ENCODE assay signal across 17 cellular contexts in genomic region chr9:76686756-76687155, GRCh38.
DNase-seq lines count a peak whose midpoint lies in the region; ATAC-seq, FAIRE-seq and TF ChIP-seq lines count a peak whose summit lies in the region.
"Had no signal": no experiment of that assay in that cellular context is flagged by ENCODE, and none has a peak within 500 bp of the region (broad histone marks: within the 10 kb centered on the region; RNA-seq: fewer than 3 reads in every experiment).

No MANE protein-coding gene starts in this region.

- no peak overlapping the region for H4K8ac ChIP-seq in H1 (ENCODE audit: extremely low read depth, insufficient read depth, low read length)

- H3K4me1 Mint-ChIP-seq in WTC11: peaks cover 15% of the 10 kb centered on the region
- H3K4me1 Mint-ChIP-seq in T-helper 2 cell treated with Interferon-gamma antibody and Interleukin-4, amounts not matched to agents 5 μg/mL and 100 μg/mL, for 36 hours (ENCODE audit: low read depth): peaks cover 6% of the 10 kb centered on the region

- H3K14ac ChIP-seq in H1 (ENCODE audit: insufficient read length): no peak overlapping the region

- H3K36me3 ChIP-seq in GM23248 (ENCODE audit: low read depth): no peaks in the 10 kb centered on the region
- H3K36me3 ChIP-seq in H1 (ENCODE audit: control insufficient read depth in 2 of 4, insufficient read depth in 4 of 4, low read length in 3 of 4): no peaks in the 10 kb centered on the region
- no peaks in the 10 kb centered on the region for H3K36me3 ChIP-seq in thoracic aorta
- H3K36me3 ChIP-seq: BLaER1 had no signal

- H3K9ac ChIP-seq in GM23248: no peak overlapping the region
- H3K9ac ChIP-seq in H1 (replicated peaks in 1 of 4; ENCODE audit: extremely low read depth in 1 of 4, low read depth in 3 of 4, low read length in 3 of 4): no peak overlapping the region
- H3K9ac ChIP-seq: BLaER1 had no signal

- TF ChIP-seq POLR2A in H1 (IDR thresholded peaks at IDR 0.05; ENCODE audit: control extremely low read depth in 1 of 2, low read depth in 2 of 2, low read length in 2 of 2): no peak

- H3F3A ChIP-seq in GM23248 (ENCODE audit: insufficient read depth): peaks cover 30% of the 10 kb centered on the region

- CTCF ChIA-PET in WTC11 (lab: Charles Lee): no interaction called here
- CTCF ChIA-PET in H1 (lab: Charles Lee; ENCODE audit: partially characterized antibody): interaction anchor here (1.0 to 2.3 kb wide), 2 partner anchors 17 to 26 kb away, joined by 4 to 5 read pairs; no protein-coding TSS in a partner anchor

- H3K9me3 Mint-ChIP-seq in WTC11: peaks cover 5% of the 10 kb centered on the region
- H3K9me3 Mint-ChIP-seq in T-helper 2 cell treated with Interferon-gamma antibody and Interleukin-4, amounts not matched to agents 5 μg/mL and 100 μg/mL, for 36 hours: no peaks in the 10 kb centered on the region
- H3K9me3 Mint-ChIP-seq: CD8-positive, alpha-beta memory T cell; IgD-negative memory B cell had no signal

- no peak overlapping the region for H3K4ac ChIP-seq in H1 (replicated peaks; ENCODE audit: insufficient read length, low read depth, low read length)

- H2AFZ ChIP-seq in GM23248 (no peak overlapping the region), H1 (ENCODE audit: low read length) (no peak overlapping the region)

- H3K56ac ChIP-seq in H1 (replicated peaks; ENCODE audit: insufficient read length, low read depth, low read length): no peak overlapping the region

- no peak overlapping the region for H4K91ac ChIP-seq in H1 (replicated peaks; ENCODE audit: insufficient read length, low read length)

- no peaks in the 10 kb centered on the region for H4K20me1 ChIP-seq in GM23248 (ENCODE audit: insufficient read depth)
- H4K20me1 ChIP-seq in H1 (replicated peaks in 1 of 2; ENCODE audit: control insufficient read depth in 1 of 2, insufficient read depth in 2 of 2, low read length in 2 of 2): no peaks in the 10 kb centered on the region
- H4K20me1 ChIP-seq: BLaER1 had no signal

- H3K27ac ChIP-seq in GM23248: 0 out of 2 replicates have a peak overlapping the region, but pooled peaks have one; percentile 92
- no peak overlapping the region for H3K27ac ChIP-seq in H1 (ENCODE audit: low read depth, low read length)
- peak overlapping the region; percentile 62 to 76 for H3K27ac ChIP-seq in thoracic aorta
- H3K27ac ChIP-seq: A549, BLaER1 had no signal

- TF ChIP-seq EP300 in H1 (IDR thresholded peaks at IDR 0.05; ENCODE audit: borderline replicate concordance in 1 of 2, low read depth in 2 of 2, low read length in 2 of 2): no peak

- H3K9me3 ChIP-seq in GM23248 (ENCODE audit: low read depth) (no peaks in the 10 kb centered on the region), H1 (ENCODE audit: insufficient read depth in 2 of 2, low read depth in 1 of 2, low read length in 1 of 2) (no peaks in the 10 kb centered on the region), thoracic aorta (no peaks in the 10 kb centered on the region)
- H3K9me3 ChIP-seq: A549, BLaER1, Caco-2 had no signal

- no peak overlapping the region for H2AK5ac ChIP-seq in H1 (ENCODE audit: low read depth, low read length)

- ATAC-seq in WTC11 (no peak), thoracic aorta (ENCODE audit: insufficient number of reproducible peaks, low FRiP score, low read depth) (no peak)
- ATAC-seq: A549 had no signal

- no peaks in the 10 kb centered on the region for H3K23me2 ChIP-seq in H1 (ENCODE audit: low read depth, low read length)

- H3K79me1 ChIP-seq in H1 (ENCODE audit: low read depth, low read length): no peaks in the 10 kb centered on the region

- POLR2A ChIA-PET in WTC11 (lab: Charles Lee) (no interaction called here), H1 (lab: Charles Lee; ENCODE audit: partially characterized antibody) (interaction anchor here (1.1 kb wide), 1 partner anchor 10 kb away, joined by 3 read pairs; no protein-coding TSS in a partner anchor)

- no peaks in the 10 kb centered on the region for H3K9me2 ChIP-seq in GM23248 (ENCODE audit: insufficient read depth)

- no peak overlapping the region for H3K18ac ChIP-seq in H1 (ENCODE audit: extremely low read depth, low read length)

- H3K4me3 ChIP-seq in GM23248 (no peak overlapping the region), H1 (ENCODE audit: extremely low read depth in 1 of 4, insufficient read depth in 2 of 4, low read depth in 3 of 4, low read length in 4 of 4) (no peak overlapping the region), thoracic aorta (no peak overlapping the region)
- H3K4me3 ChIP-seq: A549, BLaER1 had no signal

- H3K27ac Mint-ChIP-seq in WTC11: no peak overlapping the region
- H3K27ac Mint-ChIP-seq in T-helper 2 cell treated with Interferon-gamma antibody and Interleukin-4, amounts not matched to agents 5 μg/mL and 100 μg/mL, for 36 hours: no peak overlapping the region
- H3K27ac Mint-ChIP-seq: CD8-positive, alpha-beta memory T cell; IgD-negative memory B cell had no signal

- TF ChIP-seq CTCF in WTC11 (IDR thresholded peaks at IDR 0.05) (no peak), H1 (IDR thresholded peaks at IDR 0.05; ENCODE audit: control extremely low read depth in 1 of 3, insufficient read depth in 1 of 3, low read depth in 1 of 3, low read length in 3 of 3) (no peak), thoracic aorta (IDR thresholded peaks at IDR 0.05) (no peak)

- H2BK120ac ChIP-seq in H1 (replicated peaks; ENCODE audit: low read depth, low read length): no peak overlapping the region

- H3K79me2 ChIP-seq in GM23248 (ENCODE audit: insufficient read depth): no peaks in the 10 kb centered on the region
- no peaks in the 10 kb centered on the region for H3K79me2 ChIP-seq in H1 (ENCODE audit: control insufficient read depth in 1 of 2, insufficient read depth in 2 of 2, low read length in 2 of 2)

- H2BK5ac ChIP-seq in H1 (ENCODE audit: low read depth, low read length): no peak overlapping the region

- H3K4me2 ChIP-seq in GM23248 (ENCODE audit: unreplicated experiment): no peak overlapping the region
- no peak overlapping the region for H3K4me2 ChIP-seq in H1 (ENCODE audit: insufficient read depth in 1 of 2, low read depth in 2 of 2, low read length in 2 of 2)
- H3K4me2 ChIP-seq: A549, BLaER1 had no signal

- H3K4me1 ChIP-seq in GM23248 (ENCODE audit: insufficient read depth): peaks cover 24% of the 10 kb centered on the region
- H3K4me1 ChIP-seq in H1 (replicated peaks in 1 of 4; ENCODE audit: control insufficient read depth in 3 of 4, insufficient read depth in 4 of 4, low read length in 3 of 4): peaks cover 0 to 3% (median 2%) of the 10 kb centered on the region in 4 experiments; a peak in 4 of 7 replicates
- H3K4me1 ChIP-seq in thoracic aorta (ENCODE audit: control insufficient read depth in 1 of 2, low read depth in 2 of 2): peaks cover 13 to 51% of the 10 kb centered on the region in 2 donors
- H3K4me1 ChIP-seq: A549, Caco-2 had no signal

- FAIRE-seq in H1 (lab: Jason Lieb, UNC): no peak
- FAIRE-seq: A549, GM19239 had no signal

- H3K36me3 Mint-ChIP-seq in WTC11: no peaks in the 10 kb centered on the region
- no peaks in the 10 kb centered on the region for H3K36me3 Mint-ChIP-seq in T-helper 2 cell treated with Interferon-gamma antibody and Interleukin-4, amounts not matched to agents 5 μg/mL and 100 μg/mL, for 36 hours (ENCODE audit: low read depth)
- H3K36me3 Mint-ChIP-seq: CD8-positive, alpha-beta memory T cell; IgD-negative memory B cell had no signal

- no peak overlapping the region for H2BK20ac ChIP-seq in H1 (ENCODE audit: low read length)

- no peak for DNase-seq in GM23248
- no peak for DNase-seq in WTC11 (ENCODE audit: low spot score)
- no peak for DNase-seq in H1 (ENCODE audit: low read depth in 1 of 2, low spot score in 2 of 2)
- DNase-seq in thoracic aorta (ENCODE audit: low spot score): no peak
- DNase-seq in T-helper 2 cell treated with Interferon-gamma antibody and Interleukin-4, amounts not matched to agents 5 μg/mL and 100 μg/mL, for 36 hours (ENCODE audit: low spot score): no peak
- no peak for DNase-seq in activated naive CD4-positive, alpha-beta T cell treated with anti-CD3 and anti-CD28 coated beads, Interleukin-2, amount 50 U/mL, for 16 hours
- DNase-seq in SKM-1 (lab: John Stamatoyannopoulos, UW; ENCODE audit: unreplicated experiment): no peak
- DNase-seq: AML-193; Caco-2; CD8-positive, alpha-beta memory T cell; DMS53; GF-D8; HCEC 1CT had no signal

- no peak overlapping the region for H3K23ac ChIP-seq in H1 (ENCODE audit: insufficient read length)

- in situ Hi-C loops in GM23248 (cut with MboI): no loop called here

- TF ChIP-seq RAD21 in H1 (IDR thresholded peaks at IDR 0.05 in 1 of 2, conservative IDR thresholded peaks at IDR 0.05 in 1 of 2; ENCODE audit: low read depth in 2 of 2, low read length in 2 of 2): no peak

- no peak overlapping the region for H2BK15ac ChIP-seq in H1 (ENCODE audit: low read length)

- no peak overlapping the region for H3K4me3 Mint-ChIP-seq in WTC11
- no peak overlapping the region for H3K4me3 Mint-ChIP-seq in T-helper 2 cell treated with Interferon-gamma antibody and Interleukin-4, amounts not matched to agents 5 μg/mL and 100 μg/mL, for 36 hours
- H3K4me3 Mint-ChIP-seq: CD8-positive, alpha-beta memory T cell; IgD-negative memory B cell had no signal

- peaks cover 48% of the 10 kb centered on the region for H3K27me3 Mint-ChIP-seq in WTC11 (ENCODE audit: low read depth)
- peaks cover 33% of the 10 kb centered on the region for H3K27me3 Mint-ChIP-seq in T-helper 2 cell treated with Interferon-gamma antibody and Interleukin-4, amounts not matched to agents 5 μg/mL and 100 μg/mL, for 36 hours (ENCODE audit: low read depth)

- H2BK12ac ChIP-seq in H1 (ENCODE audit: low read depth, low read length): no peak overlapping the region

- no peak overlapping the region for H4K5ac ChIP-seq in H1 (ENCODE audit: insufficient read length, low read depth, low read length)

- WGBS in GM23248 (ENCODE audit: low coverage in 1 of 2, low lambda C conversion rate in 2 of 2, missing lambda C conversion rate in 2 of 2), 2 experiments: 71 to 73% methylated on average over 4 of the region's 4 CpGs
- WGBS in H1 (ENCODE audit: extremely low coverage in 1 of 2, insufficient coverage in 1 of 2, insufficient read length in 1 of 2, insufficient replicate concordance in 2 of 2, low coverage in 1 of 2, low lambda C conversion rate in 2 of 2, missing lambda C conversion rate in 1 of 2), 2 experiments: 62% methylated on average over 4 of the region's 4 CpGs; no CpG with 5 or more reads in 1 of the 2 experiments

- 0 out of 2 replicates have a peak, but pooled peaks cover 8% of the 10 kb centered on the region for H3K27me3 ChIP-seq in GM23248 (replicated peaks; ENCODE audit: insufficient read depth)
- H3K27me3 ChIP-seq in H1 (replicated peaks in 1 of 4; ENCODE audit: control insufficient read depth in 3 of 4, extremely low read depth in 1 of 4, insufficient read depth in 3 of 4, low read length in 3 of 4): peaks cover 0 to 12% (median 8%) of the 10 kb centered on the region in 4 experiments; a peak in 4 of 7 replicates
- no peaks in the 10 kb centered on the region for H3K27me3 ChIP-seq in thoracic aorta (replicated peaks; ENCODE audit: insufficient read depth)
- H3K27me3 ChIP-seq: BLaER1 had no signal

TF ChIP-seq in H1, 55 proteins besides CTCF, POLR2A, EP300 and RAD21:
- TF ChIP-seq KDM1A (IDR thresholded peaks at IDR 0.05; ENCODE audit: borderline replicate concordance, low read length) (peak; percentile 27; the same call in 1 of the 2 replicates), CEBPB (IDR thresholded peaks at IDR 0.05; ENCODE audit: low read depth, low read length) (no peak)
